In genomic region chr16:31386157-31386984, GRCh38 we compare ENCODE assay signal across 8 cellular contexts. TPM values are rescaled to one million over a fixed set of nuclear protein-coding genes. Genes with fewer than 3 reads are reported as not detected.
DNase-seq lines count a peak whose midpoint lies in the region; ATAC-seq and TF ChIP-seq lines count a peak whose summit lies in the region.

No MANE protein-coding gene starts in this region.

- H3K27me3 ChIP-seq in right lobe of liver (no peaks in the 10 kb centered on the region), uterus (no peaks in the 10 kb centered on the region)

- H3K4me3 Mint-ChIP-seq in Calu3 (ENCODE audit: low read depth, unreplicated experiment) (peak overlapping the region; percentile 39), activated B cell treated with CpG ODN at 0.5 μM for 24 hours (no peak overlapping the region)

- intact Hi-C loops in Calu3 (cut with micrococcal nuclease; ENCODE audit: unreplicated experiment) = loop anchor here (2.0 to 10.0 kb wide), 5 partner anchors 16 to 478 kb away; partner anchors contain the start of genes FUS, HSD3B7 and ZNF843
- intact Hi-C loops in activated B cell treated with CpG ODN at 0.5 μM for 24 hours (cut with micrococcal nuclease) = no loop called here
- intact Hi-C loops in right lobe of liver (cut with DNase I) = no loop called here
- intact Hi-C loops in uterus (cut with DNase I; ENCODE audit: low total_unique reads) = no loop called here

- 27% methylated on average over 5 of the region's 6 CpGs for WGBS in right lobe of liver (ENCODE audit: insufficient coverage, low coverage, low lambda C conversion rate, missing lambda C conversion rate)

- peak; percentile 62 for DNase-seq in Calu3
- no peak for DNase-seq in activated B cell treated with CpG ODN at 0.5 μM for 24 hours
- no peak for DNase-seq in right lobe of liver
- no peak for DNase-seq in GM19240 (ENCODE audit: insufficient read length, low spot score)
- DNase-seq in substantia nigra (lab: John Stamatoyannopoulos, UW) = no peak
- no peak for DNase-seq in uterus

- H3K36me3 ChIP-seq in right lobe of liver = no peaks in the 10 kb centered on the region
- no peaks in the 10 kb centered on the region for H3K36me3 ChIP-seq in uterus

- CTCF ChIA-PET in Calu3 (lab: Charles Lee) = interaction anchor here (0.6 to 1.3 kb wide), 10 partner anchors 12 to 482 kb away, joined by 3 to 5 read pairs (median 4); no protein-coding TSS in a partner anchor
- CTCF ChIA-PET in activated B cell treated with CpG ODN at 0.5 μM for 24 hours (lab: Charles Lee) = interaction anchor here (1.1 kb wide), 1 partner anchor 53 kb away, joined by 3 read pairs; no protein-coding TSS in a partner anchor

- H3K9me3 Mint-ChIP-seq in Calu3 (ENCODE audit: low read depth, unreplicated experiment) (no peaks in the 10 kb centered on the region), activated B cell treated with CpG ODN at 0.5 μM for 24 hours (no peaks in the 10 kb centered on the region)

- H3K27ac Mint-ChIP-seq in Calu3 (ENCODE audit: unreplicated experiment) (peak overlapping the region; percentile 66), activated B cell treated with CpG ODN at 0.5 μM for 24 hours (no peak overlapping the region)

- TF ChIP-seq POLR2A in right lobe of liver (IDR thresholded peaks at IDR 0.05) (no peak), uterus (IDR thresholded peaks at IDR 0.05) (no peak)

- peak; percentile 56 for ATAC-seq in HG02938 (IDR thresholded peaks at IDR 0.05; ENCODE audit: unreplicated experiment)
- peak; percentile 46 for ATAC-seq in activated B cell treated with CpG ODN at 0.5 μM for 24 hours (ENCODE audit: low read depth)
- peak in 3 of 4 donors; percentile 32 to 74 (median 59) for ATAC-seq in right lobe of liver
- ATAC-seq in GM21515 (IDR thresholded peaks at IDR 0.05; ENCODE audit: unreplicated experiment) = no peak

- H3K4me3 ChIP-seq in right lobe of liver (no peak overlapping the region), uterus (no peak overlapping the region)

- H3K27ac ChIP-seq in right lobe of liver (peak overlapping the region in 1 of 3 donors; percentile 43), substantia nigra (ENCODE audit: low read depth, low read length, poor library complexity, severe bottlenecking) (no peak overlapping the region), uterus (no peak overlapping the region)

- no TSS peak for BruUV-seq in Calu3 (replicated peaks; lab: Mats Ljungman, UMichigan)

- POLR2A ChIA-PET in activated B cell treated with CpG ODN at 0.5 μM for 24 hours (lab: Charles Lee) = interaction anchor here (0.7 kb wide), 1 partner anchor 198 kb away, joined by 3 read pairs; no protein-coding TSS in a partner anchor

- H3K4me1 Mint-ChIP-seq in Calu3 (ENCODE audit: low read depth, unreplicated experiment) (peaks cover 28% of the 10 kb centered on the region), activated B cell treated with CpG ODN at 0.5 μM for 24 hours (peaks cover 11% of the 10 kb centered on the region)

- no peak for TF ChIP-seq CTCF in Calu3 (IDR thresholded peaks at IDR 0.05; ENCODE audit: unreplicated experiment)
- TF ChIP-seq CTCF in activated B cell treated with CpG ODN at 0.5 μM for 24 hours (IDR thresholded peaks at IDR 0.05) = no peak
- no peak for TF ChIP-seq CTCF in right lobe of liver (IDR thresholded peaks at IDR 0.05)
- no peak for TF ChIP-seq CTCF in uterus (IDR thresholded peaks at IDR 0.05)

- H3K36me3 Mint-ChIP-seq in Calu3 (ENCODE audit: insufficient read depth, unreplicated experiment) (peaks cover 4% of the 10 kb centered on the region), activated B cell treated with CpG ODN at 0.5 μM for 24 hours (ENCODE audit: low read depth) (no peaks in the 10 kb centered on the region)

- H3K4me1 ChIP-seq in right lobe of liver = peaks cover 0 to 7% (median 0%) of the 10 kb centered on the region in 4 donors
- no peaks in the 10 kb centered on the region for H3K4me1 ChIP-seq in uterus

- peaks cover 18% of the 10 kb centered on the region for H3K27me3 Mint-ChIP-seq in Calu3 (ENCODE audit: unreplicated experiment)
- H3K27me3 Mint-ChIP-seq in activated B cell treated with CpG ODN at 0.5 μM for 24 hours = peaks cover 8% of the 10 kb centered on the region

- H3K9me3 ChIP-seq in right lobe of liver = no peaks in the 10 kb centered on the region
- H3K9me3 ChIP-seq in uterus = no peaks in the 10 kb centered on the region

RNA-seq across cellular contexts. Expression of gene ITGAD, which starts 6.8 kb away (rescaled TPM):
- total RNA-seq in Calu3 (2022) = not detected in 2 replicates
- total RNA-seq in activated B cell treated with CpG ODN at 0.5 μM for 24 hours = 0.05 and 0.07 TPM in 2 replicates
- total RNA-seq in right lobe of liver = 1 to 10 TPM in 1 of 6 experiments, under 1 TPM in 3, not detected in 2; 0.13 to 2.0 (median 0.69) TPM
- total RNA-seq in uterus = under 1 TPM in 1 of 4 donors, not detected in 3; 0.12 TPM

RNA-seq across cellular contexts. Expression of gene ITGAX, which starts 31.4 kb away (rescaled TPM):
- total RNA-seq in Calu3 (2022) (1.6 and 3.9 TPM in 2 replicates), activated B cell treated with CpG ODN at 0.5 μM for 24 hours (81.9 and 100 TPM in 2 replicates), right lobe of liver (10 to 100 TPM in 1 of 6 experiments, 1 to 10 TPM in 5; 2.0 to 15.3 (median 5.2) TPM), uterus (1 to 10 TPM in 3 of 4 donors, not detected in 1; 1.4 to 3.5 (median 2.6) TPM)

RNA-seq across cellular contexts. Expression of gene COX6A2, which starts 41.8 kb away (rescaled TPM):
- total RNA-seq in Calu3 (2022) = not detected in 2 replicates
- total RNA-seq in activated B cell treated with CpG ODN at 0.5 μM for 24 hours = not detected in 2 replicates
- 1 to 10 TPM in 4 of 6 experiments, not detected in 2; 4.1 to 6.0 (median 4.6) TPM for total RNA-seq in right lobe of liver
- total RNA-seq in uterus = not detected

RNA-seq across cellular contexts. Expression of gene ZNF843, which starts 56.2 kb away (rescaled TPM):
- total RNA-seq in Calu3 (2022) (0.17 TPM in 1 of 2 replicates, not detected in the other), activated B cell treated with CpG ODN at 0.5 μM for 24 hours (0.10 and 0.11 TPM in 2 replicates), right lobe of liver (under 1 TPM; 0.19 to 0.68 (median 0.36) TPM), uterus (1 to 10 TPM in 3 of 4 donors, not detected in 1; 1.0 to 3.3 (median 1.5) TPM)
